In the genomic region with DNA sequence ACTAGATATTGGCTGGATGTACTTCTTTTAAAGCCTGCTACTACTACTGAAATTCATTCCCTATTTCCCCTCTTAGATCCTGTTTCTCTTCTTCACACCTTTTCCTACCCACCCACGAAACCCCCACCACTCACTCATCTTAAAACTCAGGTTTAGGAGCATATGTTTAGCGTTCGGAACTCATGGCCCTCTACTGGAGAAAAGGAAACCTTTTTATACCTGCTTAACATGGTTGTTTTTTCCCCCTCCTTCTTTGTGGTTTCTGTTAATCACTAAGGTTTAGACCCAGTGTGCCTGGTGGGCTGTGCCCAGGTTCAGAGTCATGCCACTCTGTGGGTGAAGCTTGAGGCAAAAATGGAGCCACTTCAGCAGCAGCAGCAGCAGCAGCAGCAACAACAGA, we compare ENCODE assay signal across 8 cellular contexts. TPM values are rescaled to one million over a fixed set of nuclear protein-coding genes. Genes with fewer than 3 reads are reported as not detected.
DNase-seq lines count a peak whose midpoint lies in the region; ATAC-seq, FAIRE-seq and TF ChIP-seq lines count a peak whose summit lies in the region.

No MANE protein-coding gene starts in this region.

- 0% methylated on average over 3 of the region's 3 CpGs for WGBS in GM12878 (ENCODE audit: insufficient coverage, insufficient replicate concordance, low lambda C conversion rate, missing lambda C conversion rate)

- peaks cover 7% of the 10 kb centered on the region for H4K20me1 ChIP-seq in GM12878 (ENCODE audit: control insufficient read depth, insufficient read depth)

- TF ChIP-seq RAD21 in GM12878 (IDR thresholded peaks at IDR 0.05; ENCODE audit: insufficient read depth, low read depth, low read length): peak; percentile 33

- H3K27ac ChIP-seq in GM12878 (ENCODE audit: control insufficient read depth, insufficient read depth): peak overlapping the region; percentile 95

- peak overlapping the region; percentile 91 for H3K9ac ChIP-seq in GM12878 (ENCODE audit: control insufficient read depth, insufficient read depth, low read length)

- no TSS peak for BruUV-seq in GM12878 (replicated peaks; lab: Mats Ljungman, UMichigan)

- POLR2A ChIA-PET in GM12878 (lab: Charles Lee): interaction anchor here (0.9 to 3.7 kb wide), 2 partner anchors 71 to 116 kb away, joined by 3 to 30 read pairs; a partner anchor contains a TSS

- SMC1A ChIA-PET in GM12878 (lab: Charles Lee; ENCODE audit: uncharacterized antibody, unreplicated experiment): interaction anchor here (0.9 to 1.6 kb wide), 3 partner anchors 32 to 134 kb away, joined by 3 to 4 read pairs (median 3); no protein-coding TSS in a partner anchor

- peaks cover 4 to 22% of the 10 kb centered on the region in 2 experiments for H3K36me3 ChIP-seq in GM12878 (ENCODE audit: control insufficient read depth in 2 of 2, insufficient read depth in 2 of 2, low read length in 1 of 2)

- in situ Hi-C loops in GM12878 (cut with MboI): loop anchor here (5.0 kb wide), 1 partner anchor 161 kb away; no protein-coding TSS in a partner anchor

- peak; percentile 25 for ATAC-seq in GM12878
- ATAC-seq in GM18502 (IDR thresholded peaks at IDR 0.05; ENCODE audit: poor library complexity, unreplicated experiment): no peak
- ATAC-seq in HG02852 (IDR thresholded peaks at IDR 0.05; ENCODE audit: unreplicated experiment): no peak

- intact Hi-C loops in GM12878 (cut with micrococcal nuclease; ENCODE audit: unreplicated experiment): loop anchor here (5.0 kb wide), 2 partner anchors 111 to 244 kb away; a partner anchor contains a TSS

- DNase-seq in GM12891 (ENCODE audit: insufficient read length, low spot score): no peak
- peak; percentile 39 for DNase-seq in RCC 7860 (ENCODE audit: low spot score)
- DNase-seq in GM12878 (ENCODE audit: low read depth, low spot score): no peak
- DNase-seq in retinal pigment epithelial cell (ENCODE audit: low read depth): no peak
- DNase-seq in SK-N-DZ (ENCODE audit: low spot score): no peak
- DNase-seq in cortex of kidney (lab: John Stamatoyannopoulos, UW): no peak

- H3K4me3 ChIP-seq in GM12878 (peak overlapping the region; percentile 97), retinal pigment epithelial cell (ENCODE audit: low read length) (no peak overlapping the region)

- no peaks in the 10 kb centered on the region for H3K27me3 ChIP-seq in GM12878 (replicated peaks in 1 of 2; ENCODE audit: control insufficient read depth in 2 of 2, insufficient read depth in 2 of 2, low read length in 1 of 2)

- no peak for TF ChIP-seq POLR2A in GM12891 (IDR thresholded peaks at IDR 0.05; ENCODE audit: low read depth, low read length)
- TF ChIP-seq POLR2A in GM12878 (IDR thresholded peaks at IDR 0.05; ENCODE audit: low read depth, low read length): no peak

- H2AFZ ChIP-seq in GM12878 (ENCODE audit: control insufficient read depth, low read depth, low read length): no peak overlapping the region

- RAD21 ChIA-PET in GM12878 (lab: Charles Lee; ENCODE audit: unreplicated experiment): no interaction called here

- peak overlapping the region; percentile 95 for H3K4me2 ChIP-seq in GM12878 (ENCODE audit: control insufficient read depth, insufficient read depth)

- peak; percentile 41 to 64 (median 59); a peak in 5 of 6 replicates for TF ChIP-seq CTCF in GM12878 (IDR thresholded peaks at IDR 0.05 in 2 of 3, conservative IDR thresholded peaks at IDR 0.05 in 1 of 3; ENCODE audit: control insufficient read depth in 2 of 3, extremely low read depth in 1 of 3, insufficient read depth in 1 of 3, low read depth in 3 of 3, low read length in 3 of 3)
- peak; percentile 50 for TF ChIP-seq CTCF in retinal pigment epithelial cell (conservative IDR thresholded peaks at IDR 0.05; ENCODE audit: low read depth, low read length)

- no peak for TF ChIP-seq EP300 in GM12878 (IDR thresholded peaks at IDR 0.05; ENCODE audit: borderline replicate concordance in 1 of 2, control insufficient read depth in 1 of 2, low read depth in 2 of 2, low read length in 2 of 2)

- FAIRE-seq in GM12891 (lab: Jason Lieb, UNC): peak; percentile 50
- FAIRE-seq in RCC 7860 (lab: Jason Lieb, UNC): no peak
- peak; percentile 44 for FAIRE-seq in GM12878 (lab: Jason Lieb, UNC)

- peaks cover 16% of the 10 kb centered on the region for H3K4me1 ChIP-seq in GM12878 (ENCODE audit: control insufficient read depth, insufficient read depth, low read length)

- H3K79me2 ChIP-seq in GM12878 (ENCODE audit: control insufficient read depth, insufficient read depth, low read length): peaks cover 87% of the 10 kb centered on the region

- CTCF ChIA-PET in GM12878 (lab: Yijun Ruan, JAX): interaction anchor here (1.6 kb wide), 1 partner anchor 88 kb away, joined by 5 read pairs; no protein-coding TSS in a partner anchor

- H3K9me3 ChIP-seq in GM12878 (replicated peaks; ENCODE audit: control insufficient read depth, insufficient read depth, low read length): no peaks in the 10 kb centered on the region

TF ChIP-seq in GM12891, 5 proteins besides CTCF, POLR2A, EP300 and RAD21:
- no peak for TF ChIP-seq POU2F2 (IDR thresholded peaks at IDR 0.05; ENCODE audit: low read depth, low read length)
- TF ChIP-seq POLR2AphosphoS5 (IDR thresholded peaks at IDR 0.05; ENCODE audit: low read depth, low read length): no peak

TF ChIP-seq in GM12878, 131 proteins besides CTCF, POLR2A, EP300 and RAD21 (continues in another document):
- TF ChIP-seq RUNX3 (IDR thresholded peaks at IDR 0.05; ENCODE audit: low read length) (peak; percentile 61), CHD2 (IDR thresholded peaks at IDR 0.05; ENCODE audit: borderline replicate concordance, low read depth, low read length) (no peak), SUZ12 (IDR thresholded peaks at IDR 0.05; ENCODE audit: unreplicated experiment) (no peak), ASH2L (IDR thresholded peaks at IDR 0.05; ENCODE audit: borderline replicate concordance, low read depth) (no peak), ZNF217 (IDR thresholded peaks at IDR 0.05) (no peak), IKZF2 (IDR thresholded peaks at IDR 0.05) (peak; percentile 41 to 54; a peak in 3 of 4 replicates), STAT1 (conservative IDR thresholded peaks at IDR 0.05) (no peak), MXI1 (IDR thresholded peaks at IDR 0.05; ENCODE audit: low read depth, low read length) (no peak), SMC3 (IDR thresholded peaks at IDR 0.05; ENCODE audit: borderline replicate concordance, low read length) (peak; percentile 30; the same call in 1 of the 2 replicates), SRF (IDR thresholded peaks at IDR 0.05; ENCODE audit: low read depth in 2 of 2, low read length in 2 of 2) (no peak), ESRRA (IDR thresholded peaks at IDR 0.05; ENCODE audit: low read length) (no peak), NRF1 (conservative IDR thresholded peaks at IDR 0.05; ENCODE audit: low read depth, low read length) (no peak), CBX5 (IDR thresholded peaks at IDR 0.05; ENCODE audit: low read depth) (no peak), IKZF1 (conservative IDR thresholded peaks at IDR 0.05) (peak; percentile 43; the same call in 1 of the 2 replicates)
- TF ChIP-seq, protein P1, sequence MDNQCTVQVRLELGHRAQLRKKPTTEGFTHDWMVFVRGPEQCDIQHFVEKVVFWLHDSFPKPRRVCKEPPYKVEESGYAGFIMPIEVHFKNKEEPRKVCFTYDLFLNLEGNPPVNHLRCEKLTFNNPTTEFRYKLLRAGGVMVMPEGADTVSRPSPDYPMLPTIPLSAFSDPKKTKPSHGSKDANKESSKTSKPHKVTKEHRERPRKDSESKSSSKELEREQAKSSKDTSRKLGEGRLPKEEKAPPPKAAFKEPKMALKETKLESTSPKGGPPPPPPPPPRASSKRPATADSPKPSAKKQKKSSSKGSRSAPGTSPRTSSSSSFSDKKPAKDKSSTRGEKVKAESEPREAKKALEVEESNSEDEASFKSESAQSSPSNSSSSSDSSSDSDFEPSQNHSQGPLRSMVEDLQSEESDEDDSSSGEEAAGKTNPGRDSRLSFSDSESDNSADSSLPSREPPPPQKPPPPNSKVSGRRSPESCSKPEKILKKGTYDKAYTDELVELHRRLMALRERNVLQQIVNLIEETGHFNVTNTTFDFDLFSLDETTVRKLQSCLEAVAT (IDR thresholded peaks at IDR 0.05): 0 out of 2 replicates have a peak, but pooled peaks have one; percentile 47
- TF ChIP-seq, protein P2, sequence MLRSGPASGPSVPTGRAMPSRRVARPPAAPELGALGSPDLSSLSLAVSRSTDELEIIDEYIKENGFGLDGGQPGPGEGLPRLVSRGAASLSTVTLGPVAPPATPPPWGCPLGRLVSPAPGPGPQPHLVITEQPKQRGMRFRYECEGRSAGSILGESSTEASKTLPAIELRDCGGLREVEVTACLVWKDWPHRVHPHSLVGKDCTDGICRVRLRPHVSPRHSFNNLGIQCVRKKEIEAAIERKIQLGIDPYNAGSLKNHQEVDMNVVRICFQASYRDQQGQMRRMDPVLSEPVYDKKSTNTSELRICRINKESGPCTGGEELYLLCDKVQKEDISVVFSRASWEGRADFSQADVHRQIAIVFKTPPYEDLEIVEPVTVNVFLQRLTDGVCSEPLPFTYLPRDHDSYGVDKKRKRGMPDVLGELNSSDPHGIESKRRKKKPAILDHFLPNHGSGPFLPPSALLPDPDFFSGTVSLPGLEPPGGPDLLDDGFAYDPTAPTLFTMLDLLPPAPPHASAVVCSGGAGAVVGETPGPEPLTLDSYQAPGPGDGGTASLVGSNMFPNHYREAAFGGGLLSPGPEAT (IDR thresholded peaks at IDR 0.05; ENCODE audit: low read depth): 0 out of 2 replicates have a peak, but pooled peaks have one; percentile 33

RNA-seq across cellular contexts. Expression of a gene that starts 2.6 kb away (rescaled TPM):
- polyA plus RNA-seq in GM12891 (2012; ENCODE audit: low read depth, missing spikeins): 21.2 TPM
- 84.5 and 96.1 TPM in 2 replicates for total RNA-seq in GM12878 (2013; cell fraction: nucleolus; rRNA removed)
- total RNA-seq in GM12878 (2014; rRNA removed) (16.0 and 18.6 TPM in 2 replicates), GM12878 (2014; rRNA removed; fragmentation: Illumina TruSeq; extraction: Trizol) (14.6 and 15.0 TPM in 2 replicates), GM12878 (2021) (29.3 and 32.8 TPM in 2 replicates)
- 10.9 TPM for polyA plus RNA-seq in GM12878 (2011; ENCODE audit: low read depth)
- polyA plus RNA-seq in GM12878 (2011; rRNA removed) (13.5 and 25.2 TPM in 2 replicates), GM12878 (2014; fragmentation: Illumina TruSeq; extraction: Trizol) (20.1 and 22.7 TPM in 2 replicates), GM12878 (2014; fragmentation: Nextera tagmentation; extraction: Ambion mirVana) (1 to 10 TPM; 1.1 to 1.8 TPM), GM12878 (2014; rRNA removed) (33.4 and 38.7 TPM in 2 replicates), GM12878 (2016; fragmentation: Nextera tagmentation; extraction: Ambion mirVana) (10 to 100 TPM; 33.0 to 33.4 TPM)
- 25.6 and 29.9 TPM in 2 replicates for polyA plus RNA-seq in GM12878 (2011; cell fraction: cytosol; rRNA removed)
- polyA plus RNA-seq in GM12878 (2011; cell fraction: nucleus; rRNA removed): 63.4 and 63.6 TPM in 2 replicates
- polyA plus RNA-seq in GM12878 (2012): 19.4 and 25.4 TPM in 2 replicates
- polyA minus RNA-seq in GM12878 (2011; rRNA and poly(A)+ RNA removed): 24.9 and 41.5 TPM in 2 replicates
- polyA minus RNA-seq in GM12878 (2011; cell fraction: cytosol; rRNA and poly(A)+ RNA removed): 11.7 and 12.0 TPM in 2 replicates
- polyA minus RNA-seq in GM12878 (2011; cell fraction: nucleus; rRNA and poly(A)+ RNA removed): 21.8 and 35.0 TPM in 2 replicates
- polyA plus RNA-seq in SK-N-DZ (2014; cell fraction: cytosol; rRNA removed): 23.8 and 25.0 TPM in 2 replicates
- 18.9 and 43.5 TPM in 2 replicates for polyA plus RNA-seq in SK-N-DZ (2014; cell fraction: nucleus; rRNA removed)
